Comparison of ENCODE assay signal across 8 cellular contexts in the genomic region with DNA sequence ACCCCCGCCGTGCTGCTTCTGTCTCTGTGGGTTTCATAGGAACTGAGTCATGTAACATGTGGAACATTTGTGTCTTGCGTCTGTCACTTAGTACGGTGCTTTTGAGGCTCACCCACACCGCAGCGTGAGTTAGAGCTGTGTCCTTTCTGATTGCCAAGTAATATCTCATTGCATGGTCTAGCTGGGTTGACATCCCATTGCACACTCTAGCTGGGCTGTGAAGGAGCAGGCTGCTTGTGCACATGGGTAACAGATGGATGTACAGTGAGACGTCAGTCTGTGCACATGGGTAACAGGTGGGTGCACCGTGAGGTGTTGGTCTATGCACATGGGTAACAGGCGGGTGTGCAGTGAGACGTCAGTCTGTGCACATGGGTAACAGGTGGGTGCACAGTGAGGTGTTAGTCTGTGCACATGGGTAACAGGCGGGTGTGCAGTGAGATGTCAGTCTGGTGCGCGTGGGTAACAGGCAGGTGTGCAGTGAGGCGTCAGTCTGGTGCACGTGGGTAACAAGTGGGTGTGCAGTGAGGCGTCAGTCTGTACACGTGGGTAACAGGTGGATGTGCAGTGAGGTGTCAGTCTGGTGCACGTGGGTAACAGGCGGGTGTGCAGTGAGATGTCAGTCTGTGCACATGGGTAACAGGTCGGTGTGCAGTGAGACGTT. TPM values are rescaled to one million over a fixed set of nuclear protein-coding genes. Genes with fewer than 3 reads are reported as not detected.
A peak's percentile ranks its signal among the peaks of the same experiment; 100 is the strongest.
DNase-seq lines count a peak whose midpoint lies in the region; ATAC-seq, FAIRE-seq and TF ChIP-seq lines count a peak whose summit lies in the region.
"Not testable (repeated sequence)": the region's sequence is repeated elsewhere in the genome, so short reads cannot be mapped to it uniquely, and the experiment has no call there.

No MANE protein-coding gene starts in this region.

- not testable (repeated sequence) for H3K4me3 ChIP-seq in Peyer's patch; endothelial cell of umbilical vein (replicated peaks in 1 of 3; ENCODE audit: insufficient read depth in 1 of 3, low read depth in 1 of 3, low read length in 3 of 3); upper lobe of right lung

- not testable (repeated sequence) for H3K9ac ChIP-seq in endothelial cell of umbilical vein (replicated peaks; ENCODE audit: extremely low read depth, insufficient read depth, low read length)

- peak in 2 of 3 donors; percentile 51 to 88 for DNase-seq in Peyer's patch
- DNase-seq in activated T-cell treated with anti-CD3 and anti-CD28 coated beads, Interleukin-2, amount 50 U/mL, for 1 hour, result peak; percentile 54
- not testable (repeated sequence) for DNase-seq in endothelial cell of umbilical vein (ENCODE audit: low read depth, low spot score); upper lobe of right lung
- peak; percentile 69 to 71 for DNase-seq in stimulated activated CD4-positive, alpha-beta T cell treated with anti-CD3 and anti-CD28 coated beads, Interleukin-15, amount 100 ng/mL, for 48 hours (ENCODE audit: low read depth in 2 of 2)

- not testable (repeated sequence) for TF ChIP-seq POLR2A in Peyer's patch (IDR thresholded peaks at IDR 0.05); endothelial cell of umbilical vein (IDR thresholded peaks at IDR 0.05; ENCODE audit: low read depth, low read length)

- H3K4me2 ChIP-seq in endothelial cell of umbilical vein (ENCODE audit: insufficient read depth, low read length), result not testable (repeated sequence)

- dilution Hi-C loops in endothelial cell of umbilical vein (cut with MboI; ENCODE audit: extremely low pct_ligation_motif_present, low sequenced_read_pairs), result not testable (repeated sequence)

- H3K4me1 ChIP-seq in Peyer's patch; endothelial cell of umbilical vein (ENCODE audit: control insufficient read depth, extremely low read depth, insufficient read depth, low read length); upper lobe of right lung: not testable (repeated sequence)

- BruUV-seq in endothelial cell of umbilical vein (replicated peaks; lab: Mats Ljungman, UMichigan), result not testable (repeated sequence)

- not testable (repeated sequence) for H3K9me3 ChIP-seq in Peyer's patch; endothelial cell of umbilical vein (replicated peaks; ENCODE audit: control insufficient read depth, insufficient read depth, low read length); upper lobe of right lung

- not testable (repeated sequence) for H3K27me3 ChIP-seq in Peyer's patch; endothelial cell of umbilical vein (ENCODE audit: control insufficient read depth in 2 of 2, insufficient read depth in 2 of 2, low read length in 2 of 2); upper lobe of right lung

- H3K9me1 ChIP-seq in endothelial cell of umbilical vein (replicated peaks; ENCODE audit: control insufficient read depth, extremely low read depth, insufficient read depth, low read length), result not testable (repeated sequence)

- POLR2A ChIA-PET in endothelial cell of umbilical vein (lab: Charles Lee), result not testable (repeated sequence)

- intact Hi-C loops in endothelial cell of umbilical vein (cut with micrococcal nuclease); upper lobe of right lung (cut with DNase I): not testable (repeated sequence)

- H3K79me2 ChIP-seq in endothelial cell of umbilical vein (ENCODE audit: control insufficient read depth, insufficient read depth, low read length), result not testable (repeated sequence)

- not testable (repeated sequence) for TF ChIP-seq CTCF in Peyer's patch (IDR thresholded peaks at IDR 0.05); endothelial cell of umbilical vein (IDR thresholded peaks at IDR 0.05; ENCODE audit: extremely low read depth in 1 of 2, insufficient read depth in 1 of 2, low read depth in 1 of 2, low read length in 2 of 2); upper lobe of right lung (IDR thresholded peaks at IDR 0.05)

- H4K20me1 ChIP-seq in endothelial cell of umbilical vein (replicated peaks; ENCODE audit: control insufficient read depth, extremely low read depth, insufficient read depth, low read length), result not testable (repeated sequence)

- H3K36me3 ChIP-seq in Peyer's patch; endothelial cell of umbilical vein (ENCODE audit: control insufficient read depth in 2 of 2, extremely low read depth in 1 of 2, insufficient read depth in 2 of 2, low read length in 2 of 2); upper lobe of right lung: not testable (repeated sequence)

- ATAC-seq in GM18520 (IDR thresholded peaks at IDR 0.05; ENCODE audit: unreplicated experiment), result peak; percentile 86
- ATAC-seq in GM21723 (IDR thresholded peaks at IDR 0.05; ENCODE audit: unreplicated experiment), result peak; percentile 72
- peak; percentile 72 for ATAC-seq in HG03159 (IDR thresholded peaks at IDR 0.05; ENCODE audit: unreplicated experiment)
- ATAC-seq in upper lobe of right lung, result peak; percentile 87

- H2AFZ ChIP-seq in endothelial cell of umbilical vein (ENCODE audit: low read depth, low read length), result not testable (repeated sequence)

- peak overlapping the region in 3 of 4 donors; percentile 5 to 53 (median 49) for H3K27ac ChIP-seq in Peyer's patch
- not testable (repeated sequence) for H3K27ac ChIP-seq in endothelial cell of umbilical vein (ENCODE audit: insufficient read depth, low read depth, low read length); upper lobe of right lung

- CTCF ChIA-PET in endothelial cell of umbilical vein (lab: Charles Lee), result not testable (repeated sequence)

- not testable (repeated sequence) for FAIRE-seq in endothelial cell of umbilical vein (lab: Jason Lieb, UNC)

TF ChIP-seq in endothelial cell of umbilical vein, 7 proteins besides CTCF, POLR2A, EP300 and RAD21:
- TF ChIP-seq, protein P1, sequence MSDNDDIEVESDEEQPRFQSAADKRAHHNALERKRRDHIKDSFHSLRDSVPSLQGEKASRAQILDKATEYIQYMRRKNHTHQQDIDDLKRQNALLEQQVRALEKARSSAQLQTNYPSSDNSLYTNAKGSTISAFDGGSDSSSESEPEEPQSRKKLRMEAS (IDR thresholded peaks at IDR 0.05; ENCODE audit: insufficient read depth, insufficient read length), result peak; percentile 10

RNA-seq across cellular contexts. Expression of gene METTL9, which starts 58.5 kb away (rescaled TPM):
- total RNA-seq in Peyer's patch (10 to 100 TPM; 59.2 to 75.8 (median 70.3) TPM), endothelial cell of umbilical vein (116 and 121 TPM in 2 replicates), upper lobe of right lung (84.0 TPM)
- polyA plus RNA-seq in endothelial cell of umbilical vein, result 44.0 and 53.8 TPM in 2 replicates
- polyA plus RNA-seq in endothelial cell of umbilical vein (2011; cell fraction: cytosol; rRNA removed), result 70.4 and 82.4 TPM in 2 replicates
- 27.5 and 35.8 TPM in 2 replicates for polyA plus RNA-seq in endothelial cell of umbilical vein (2011; cell fraction: nucleus; rRNA removed)
- polyA plus RNA-seq in endothelial cell of umbilical vein (2012), result 130 and 154 TPM in 2 replicates
- 38.5 and 44.6 TPM in 2 replicates for polyA minus RNA-seq in endothelial cell of umbilical vein
- polyA minus RNA-seq in endothelial cell of umbilical vein (2011; cell fraction: cytosol; rRNA and poly(A)+ RNA removed), result 29.7 TPM
- 28.8 and 38.9 TPM in 2 replicates for polyA minus RNA-seq in endothelial cell of umbilical vein (2011; cell fraction: nucleus; rRNA and poly(A)+ RNA removed)
